1 cellular context compared by ENCODE assay signal in genomic region chr17:30450125-30451027, GRCh38.
A peak's percentile ranks its signal among the peaks of the same experiment; 100 is the strongest.
TF ChIP-seq lines count a peak whose summit lies in the region.

No MANE protein-coding gene starts in this region.

TF ChIP-seq in HepG2, 621 proteins besides CTCF, POLR2A, EP300 and RAD21 (continued from another document and continues in another):
- TF ChIP-seq ZBTB40 (IDR thresholded peaks at IDR 0.05) (no peak), ZBTB40 (CRISPR knock-in tag; IDR thresholded peaks at IDR 0.05) (no peak), TOPORS (CRISPR knock-in tag; IDR thresholded peaks at IDR 0.05) (peak; percentile 40; the same call in 1 of the 2 replicates), SMAD1 (CRISPR knock-in tag; IDR thresholded peaks at IDR 0.05; ENCODE audit: borderline replicate concordance, low read depth) (no peak), RFX5 (IDR thresholded peaks at IDR 0.05; ENCODE audit: low read depth, low read length) (no peak), ZNF354B (CRISPR knock-in tag; IDR thresholded peaks at IDR 0.05) (no peak), ZNF768 (CRISPR knock-in tag; IDR thresholded peaks at IDR 0.05) (no peak), ZNF432 (CRISPR knock-in tag; IDR thresholded peaks at IDR 0.05; ENCODE audit: borderline replicate concordance) (no peak), BATF2 (CRISPR knock-in tag; IDR thresholded peaks at IDR 0.05) (no peak), GRHL1 (CRISPR knock-in tag; conservative IDR thresholded peaks at IDR 0.05) (no peak), THAP8 (CRISPR knock-in tag; IDR thresholded peaks at IDR 0.05; ENCODE audit: borderline replicate concordance) (no peak), CERS6 (CRISPR knock-in tag; IDR thresholded peaks at IDR 0.05) (no peak), ZNF569 (CRISPR knock-in tag; IDR thresholded peaks at IDR 0.05; ENCODE audit: borderline replicate concordance) (no peak), AGO1 (IDR thresholded peaks at IDR 0.05; ENCODE audit: low read depth, low read length, poor library complexity, severe bottlenecking) (no peak), ZKSCAN8 (CRISPR knock-in tag; IDR thresholded peaks at IDR 0.05; ENCODE audit: borderline replicate concordance) (peak; percentile 45; the same call in 1 of the 2 replicates), NR2C2 (CRISPR knock-in tag; IDR thresholded peaks at IDR 0.05; ENCODE audit: borderline replicate concordance) (peak; percentile 42; the same call in 1 of the 2 replicates), MIER2 (CRISPR knock-in tag; IDR thresholded peaks at IDR 0.05) (0 out of 2 replicates have a peak, but pooled peaks have one; percentile 52), ZNF615 (CRISPR knock-in tag; IDR thresholded peaks at IDR 0.05; ENCODE audit: borderline replicate concordance) (0 out of 2 replicates have a peak, but pooled peaks have one; percentile 39), ZNF652 (CRISPR knock-in tag; IDR thresholded peaks at IDR 0.05; ENCODE audit: borderline replicate concordance, low read depth) (peak; percentile 66; the same call in 1 of the 2 replicates), PLRG1 (conservative IDR thresholded peaks at IDR 0.05) (no peak), SP140L (CRISPR knock-in tag; IDR thresholded peaks at IDR 0.05; ENCODE audit: borderline replicate concordance) (0 out of 2 replicates have a peak, but pooled peaks have one; percentile 34), HNRNPK (IDR thresholded peaks at IDR 0.05; ENCODE audit: low read depth, low read length, poor library complexity, severe bottlenecking) (no peak), DPF2 (CRISPR knock-in tag; IDR thresholded peaks at IDR 0.05; ENCODE audit: borderline replicate concordance, low read depth) (peak; percentile 97), ZBTB44 (CRISPR knock-in tag; IDR thresholded peaks at IDR 0.05) (0 out of 2 replicates have a peak, but pooled peaks have one; percentile 44), YY1 (IDR thresholded peaks at IDR 0.05; ENCODE audit: insufficient read depth, insufficient replicate concordance, low read depth, low read length) (no peak), ATF3 (CRISPR knock-in tag; IDR thresholded peaks at IDR 0.05) (peak; percentile 81), PHF20 (CRISPR knock-in tag; IDR thresholded peaks at IDR 0.05) (no peak), XRCC5 (optimal IDR thresholded peaks at IDR 0.05; ENCODE audit: low read length) (no peak), SUZ12 (IDR thresholded peaks at IDR 0.05; ENCODE audit: low read depth, low read length) (no peak), NFKBIZ (CRISPR knock-in tag; IDR thresholded peaks at IDR 0.05) (0 out of 2 replicates have a peak, but pooled peaks have one; percentile 40), KMT2B (CRISPR knock-in tag; IDR thresholded peaks at IDR 0.05) (no peak), ZNF609 (CRISPR knock-in tag; IDR thresholded peaks at IDR 0.05; ENCODE audit: borderline replicate concordance) (peak; percentile 58; the same call in 1 of the 2 replicates), SP2 (CRISPR knock-in tag; IDR thresholded peaks at IDR 0.05) (no peak), ZBTB39 (CRISPR knock-in tag; IDR thresholded peaks at IDR 0.05) (no peak), KLF15 (CRISPR knock-in tag; IDR thresholded peaks at IDR 0.05; ENCODE audit: borderline replicate concordance) (no peak)
